17 cellular contexts compared by ENCODE assay signal in genomic region chr16:30031477-30031918, GRCh38. TPM values are rescaled to one million over a fixed set of nuclear protein-coding genes. Genes with fewer than 3 reads are reported as not detected.
DNase-seq lines count a peak whose midpoint lies in the region; FAIRE-seq and TF ChIP-seq lines count a peak whose summit lies in the region.
"Had no signal": no experiment of that assay in that cellular context is flagged by ENCODE, and none has a peak within 500 bp of the region (broad histone marks: within the 10 kb centered on the region; RNA-seq: fewer than 3 reads in every experiment).

No MANE protein-coding gene starts in this region.

- H3K4me2 ChIP-seq in smooth muscle cell: peak overlapping the region; percentile 82

- H2AFZ ChIP-seq in smooth muscle cell (ENCODE audit: low read depth): no peak overlapping the region

- no peak for FAIRE-seq in H54 (lab: Jason Lieb, UNC)

- no peaks in the 10 kb centered on the region for H4K20me1 ChIP-seq in smooth muscle cell (ENCODE audit: low read depth)

- no peak for TF ChIP-seq POLR2A in H54 (IDR thresholded peaks at IDR 0.05; ENCODE audit: low read depth, low read length)

- no peak overlapping the region for H3K9ac ChIP-seq in smooth muscle cell (ENCODE audit: low read depth)

- H3K4me1 ChIP-seq in SJCRH30 (peaks cover 18% of the 10 kb centered on the region), smooth muscle cell (ENCODE audit: low read depth) (peaks cover 3% of the 10 kb centered on the region)
- H3K4me1 ChIP-seq: SJSA1 had no signal

- H3K9me3 ChIP-seq in SJCRH30 (replicated peaks) (no peaks in the 10 kb centered on the region), smooth muscle cell (replicated peaks; ENCODE audit: low read depth) (no peaks in the 10 kb centered on the region)
- H3K9me3 ChIP-seq: SJSA1, tibial artery had no signal

- no peaks in the 10 kb centered on the region for H3F3A ChIP-seq in smooth muscle cell (ENCODE audit: low read depth)

- H3K36me3 ChIP-seq in SJCRH30: no peaks in the 10 kb centered on the region
- no peaks in the 10 kb centered on the region for H3K36me3 ChIP-seq in smooth muscle cell (ENCODE audit: low read depth)
- H3K36me3 ChIP-seq: SJSA1, tibial artery had no signal

- 45% methylated on average over 11 of the region's 11 CpGs for WGBS in smooth muscle cell (ENCODE audit: low lambda C conversion rate)

- peak overlapping the region; percentile 22; the same call in 1 of the 2 replicates for H3K4me3 ChIP-seq in SJCRH30
- peak overlapping the region; percentile 40 for H3K4me3 ChIP-seq in iPS-11a (ENCODE audit: low read depth, low read length)
- peak overlapping the region; percentile 40 for H3K4me3 ChIP-seq in smooth muscle cell
- H3K4me3 ChIP-seq: lung, SJSA1, tibial artery had no signal

- no peaks in the 10 kb centered on the region for H3K79me2 ChIP-seq in smooth muscle cell (ENCODE audit: low read depth)

- DNase-seq in NCI-H146 (lab: John Stamatoyannopoulos, UW): peak; percentile 30
- DNase-seq in NCI-H146 treated with DMSO at 0.1 percent for 48 hours (lab: John Stamatoyannopoulos, UW; ENCODE audit: unreplicated experiment): no peak
- DNase-seq in SJCRH30: no peak
- DNase-seq in smooth muscle cell (lab: John Stamatoyannopoulos, UW; ENCODE audit: unreplicated experiment): no peak
- DNase-seq in H54 (ENCODE audit: insufficient read length, low spot score): no peak
- DNase-seq in NCI-H1105 (lab: John Stamatoyannopoulos, UW): no peak
- no peak for DNase-seq in NOMO-1 treated with dmso at 0.1 percent for 144 hours (lab: John Stamatoyannopoulos, UW; ENCODE audit: unreplicated experiment)
- DNase-seq: tibial artery had no signal

- H3K27me3 ChIP-seq in SJCRH30: peaks cover 6% of the 10 kb centered on the region; the same call in 1 of the 2 replicates
- peaks cover 53% of the 10 kb centered on the region for H3K27me3 ChIP-seq in smooth muscle cell (ENCODE audit: low read depth)

- no peak for TF ChIP-seq CTCF in smooth muscle cell (IDR thresholded peaks at IDR 0.05; ENCODE audit: borderline replicate concordance, insufficient read depth, poor library complexity, severe bottlenecking)

- no peak overlapping the region for H3K27ac ChIP-seq in SJCRH30
- H3K27ac ChIP-seq in smooth muscle cell (ENCODE audit: low read depth): no peak overlapping the region
- H3K27ac ChIP-seq: SJSA1, tibial artery had no signal

RNA-seq across cellular contexts. Expression of gene TLCD3B, which starts 0.4 kb away (rescaled TPM):
- total RNA-seq in SJCRH30 (2014; rRNA removed; shearing (Covaris generic)): 0.49 and 0.58 TPM in 2 replicates
- total RNA-seq in smooth muscle cell: 0.45 TPM in 1 of 2 replicates, not detected in the other
- polyA plus RNA-seq in smooth muscle cell: 0.48 and 1.3 TPM in 2 replicates
- total RNA-seq: fibroblast of villous mesenchyme had no signal
- polyA plus RNA-seq: IgD-negative memory B cell, immature natural killer cell had no signal

RNA-seq across cellular contexts. Expression of gene C16orf92, which starts 8.5 kb away (rescaled TPM):
- total RNA-seq in SJCRH30 (2014; rRNA removed; shearing (Covaris generic)): not detected in 2 replicates
- total RNA-seq in smooth muscle cell: not detected in 2 replicates
- not detected in 2 replicates for polyA plus RNA-seq in smooth muscle cell
- total RNA-seq: A172; activated CD4-positive, alpha-beta T cell treated with anti-CD3 and anti-CD28 coated beads, Interleukin-2, amount 10 ng/mL, durations not matched to agents 7 days and 5 days; fibroblast of villous mesenchyme; lung; SJSA1; skeletal muscle tissue had no signal
- polyA plus RNA-seq: IgD-negative memory B cell, immature natural killer cell, lung had no signal

RNA-seq across cellular contexts. Expression of gene DOC2A, which starts 20.7 kb away (rescaled TPM):
- not detected in 2 replicates for total RNA-seq in SJCRH30 (2014; rRNA removed; shearing (Covaris generic))
- 0.09 TPM in 1 of 2 replicates, not detected in the other for total RNA-seq in smooth muscle cell
- not detected in 2 replicates for polyA plus RNA-seq in smooth muscle cell
- total RNA-seq: SJSA1 had no signal
- polyA plus RNA-seq: IgD-negative memory B cell, immature natural killer cell had no signal

RNA-seq across cellular contexts. Expression of gene ALDOA, which starts 34.1 kb away (rescaled TPM):
- total RNA-seq in SJCRH30 (2014; rRNA removed; shearing (Covaris generic)): 646 and 744 TPM in 2 replicates
- 1,112 and 1,146 TPM in 2 replicates for total RNA-seq in smooth muscle cell
- 2,844 and 2,856 TPM in 2 replicates for polyA plus RNA-seq in smooth muscle cell

RNA-seq across cellular contexts. Expression of gene INO80E, which starts 35.5 kb away (rescaled TPM):
- total RNA-seq in SJCRH30 (2014; rRNA removed; shearing (Covaris generic)): 54.5 and 55.7 TPM in 2 replicates
- 92.2 and 181 TPM in 2 replicates for total RNA-seq in smooth muscle cell
- polyA plus RNA-seq in smooth muscle cell: 17.7 and 19.3 TPM in 2 replicates
